19 cellular contexts compared by ENCODE assay signal in the genomic region with DNA sequence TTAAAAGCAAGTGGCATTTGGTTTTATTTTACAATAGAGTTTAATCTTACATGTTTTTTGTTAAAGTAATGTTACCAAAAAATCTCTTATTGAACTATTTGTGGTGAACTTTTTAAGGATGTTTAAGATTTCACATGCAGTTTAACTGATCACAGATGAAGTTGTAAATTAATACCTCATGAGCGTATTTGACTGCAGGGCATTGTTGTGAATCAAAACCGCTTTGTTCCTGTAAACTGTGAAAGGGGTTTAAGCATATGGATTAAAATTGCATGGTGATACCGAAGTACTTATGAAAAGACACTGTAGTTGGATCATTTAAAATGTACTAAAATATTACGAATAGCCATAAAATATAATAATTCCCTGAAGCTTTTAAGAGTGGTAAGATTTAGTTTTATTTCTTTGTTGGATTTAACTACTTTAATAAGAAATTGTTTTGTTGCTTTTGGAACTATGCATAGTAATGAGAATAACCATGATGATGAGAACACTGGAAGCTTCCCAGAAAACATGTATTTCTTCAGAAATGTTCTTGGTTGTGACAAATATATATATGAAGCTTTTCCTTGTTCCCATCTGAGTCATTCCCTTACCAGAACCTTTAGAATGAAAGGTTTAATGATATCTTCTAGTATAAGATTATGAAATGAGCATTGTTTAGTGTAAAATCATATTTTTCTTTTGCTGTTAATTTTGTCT.
DNase-seq lines count a peak whose midpoint lies in the region; ATAC-seq, FAIRE-seq and TF ChIP-seq lines count a peak whose summit lies in the region.
"Had no signal": no experiment of that assay in that cellular context is flagged by ENCODE, and none has a peak within 500 bp of the region (broad histone marks: within the 10 kb centered on the region; RNA-seq: fewer than 3 reads in every experiment).

No MANE protein-coding gene starts in this region.

- peak overlapping the region; percentile 28 for H3K4me3 Mint-ChIP-seq in MCF 10A (ENCODE audit: unreplicated experiment)
- H3K4me3 Mint-ChIP-seq: stimulated activated memory B cell treated with anti-CD40 and anti-IgM and Interleukin-4, amounts not matched to agents 10 μg/mL and 1 μg/mL and 100 μg/mL, for 72 hours had no signal

- ATAC-seq in GM18868 (IDR thresholded peaks at IDR 0.05; ENCODE audit: unreplicated experiment) (no peak), heart left ventricle (no peak), HepG2 (no peak)
- ATAC-seq: activated naive CD4-positive, alpha-beta T cell treated with anti-CD3 and anti-CD28 coated beads, Interleukin-2, amount 50 U/mL, for 72 hours; stimulated activated memory B cell treated with anti-CD40 and anti-IgM and Interleukin-4, amounts not matched to agents 10 μg/mL and 1 μg/mL and 100 μg/mL, for 72 hours had no signal

- H3K9ac ChIP-seq in adipocyte (ENCODE audit: low read length) (no peak overlapping the region), HepG2 (ENCODE audit: insufficient read depth, low read depth, low read length) (no peak overlapping the region)

- DNase-seq in MCF 10A (ENCODE audit: unreplicated experiment): peak; percentile 77
- no peak for DNase-seq in breast epithelium (ENCODE audit: low spot score in 2 of 2)
- DNase-seq in adipocyte (ENCODE audit: low read depth): peak; percentile 76
- DNase-seq in fibroblast of mammary gland (ENCODE audit: low read depth): peak; percentile 85
- no peak for DNase-seq in heart left ventricle
- DNase-seq in LoVo (ENCODE audit: low spot score): no peak
- no peak for DNase-seq in HepG2 (ENCODE audit: low spot score)
- DNase-seq: activated T-cell treated with anti-CD3 and anti-CD28 coated beads, Interleukin-2, amount 50 U/mL, for 1 hour; Caco-2; GF-D8; left lung; NCI-H1436; NCI-H446 treated with DMSO at 0.1 percent for 48 hours; tibial artery had no signal

- no peaks in the 10 kb centered on the region for H3K27me3 ChIP-seq in breast epithelium
- H3K27me3 ChIP-seq in adipocyte (replicated peaks; ENCODE audit: control insufficient read depth, insufficient read depth, low read length): no peaks in the 10 kb centered on the region
- H3K27me3 ChIP-seq in heart left ventricle: no peaks in the 10 kb centered on the region
- H3K27me3 ChIP-seq in HepG2 (ENCODE audit: control insufficient read depth in 1 of 2, insufficient read depth in 2 of 2, low read length in 2 of 2): no peaks in the 10 kb centered on the region
- H3K27me3 ChIP-seq: left lung, SJCRH30, tibial artery had no signal

- H3K4me3 ChIP-seq in breast epithelium (no peak overlapping the region), adipocyte (ENCODE audit: low read length) (no peak overlapping the region), fibroblast of mammary gland (ENCODE audit: control insufficient read depth, low read depth, low read length) (no peak overlapping the region), heart left ventricle (no peak overlapping the region), HepG2 (replicated peaks in 1 of 3; ENCODE audit: insufficient read depth in 1 of 3, low read depth in 2 of 3, low read length in 3 of 3) (no peak overlapping the region)
- H3K4me3 ChIP-seq: left lung, SJCRH30, tibial artery had no signal

- intact Hi-C loops in MCF 10A (cut with micrococcal nuclease): loop anchor here (5.0 kb wide), 1 partner anchor 545 kb away; the partner anchor contains the start of gene KAT6B
- intact Hi-C loops in breast epithelium (cut with DNase I; ENCODE audit: low total_unique reads): no loop called here
- intact Hi-C loops in heart left ventricle (cut with DNase I): no loop called here
- intact Hi-C loops in HepG2 (cut with micrococcal nuclease; ENCODE audit: unreplicated experiment): no loop called here

- WGBS in heart left ventricle, 4 donors: 78 to 98% (median 95%) methylated on average over 4 of the region's 4 CpGs
- WGBS in HepG2 (ENCODE audit: low lambda C conversion rate): 99% methylated on average over 4 of the region's 4 CpGs

- FAIRE-seq in HepG2 (lab: Jason Lieb, UNC): no peak
- FAIRE-seq: TTC549 had no signal

- no peak for TF ChIP-seq POLR2A in breast epithelium (IDR thresholded peaks at IDR 0.05)
- TF ChIP-seq POLR2A in heart left ventricle (IDR thresholded peaks at IDR 0.05): no peak
- TF ChIP-seq POLR2A in HepG2 (IDR thresholded peaks at IDR 0.05; ENCODE audit: insufficient read depth in 1 of 2, low read depth in 2 of 2, low read length in 2 of 2): no peak

- H4K20me1 ChIP-seq in HepG2 (ENCODE audit: insufficient read depth, low read length): no peaks in the 10 kb centered on the region

- no peak for TF ChIP-seq EP300 in HepG2 (IDR thresholded peaks at IDR 0.05; ENCODE audit: low read depth in 2 of 2, low read length in 2 of 2)
- no peak for TF ChIP-seq EP300 in HepG2 (CRISPR knock-in tag; IDR thresholded peaks at IDR 0.05; ENCODE audit: borderline replicate concordance)

- TF ChIP-seq CTCF in MCF 10A (IDR thresholded peaks at IDR 0.05; ENCODE audit: unreplicated experiment) (no peak), breast epithelium (IDR thresholded peaks at IDR 0.05) (no peak), fibroblast of mammary gland (conservative IDR thresholded peaks at IDR 0.05; ENCODE audit: control insufficient read depth, insufficient read depth, low read depth, low read length) (no peak), heart left ventricle (IDR thresholded peaks at IDR 0.05) (no peak), HepG2 (CRISPR knock-in tag; IDR thresholded peaks at IDR 0.05) (no peak)

- CTCF ChIA-PET in MCF 10A (lab: Yijun Ruan, JAX) (interaction anchor here (0.5 to 0.9 kb wide), 2 partner anchors 12 to 458 kb away, joined by 3 to 4 read pairs; no protein-coding TSS in a partner anchor), HepG2 (lab: Yijun Ruan, JAX; ENCODE audit: low intra/inter-chr PET ratio, low total read pairs) (no interaction called here)

- TF ChIP-seq RAD21 in HepG2 (CRISPR knock-in tag; IDR thresholded peaks at IDR 0.05): no peak

- H3K4me2 ChIP-seq in HepG2 (ENCODE audit: low read depth, low read length): no peak overlapping the region

- no peak overlapping the region for H2AFZ ChIP-seq in HepG2 (ENCODE audit: low read length)

- BruUV-seq in MCF 10A (replicated peaks; lab: Mats Ljungman, UMichigan) (no TSS peak), HepG2 (replicated peaks; lab: Mats Ljungman, UMichigan) (no TSS peak)

- no peaks in the 10 kb centered on the region for H3K36me3 ChIP-seq in breast epithelium
- peaks cover 5% of the 10 kb centered on the region for H3K36me3 ChIP-seq in adipocyte (ENCODE audit: control insufficient read depth, insufficient read depth, low read length, severe bottlenecking)
- no peaks in the 10 kb centered on the region for H3K36me3 ChIP-seq in heart left ventricle
- H3K36me3 ChIP-seq in HepG2 (replicated peaks in 1 of 2; ENCODE audit: control insufficient read depth in 1 of 2, insufficient read depth in 2 of 2, low read length in 2 of 2): no peaks in the 10 kb centered on the region; a peak in 1 of 5 replicates
- H3K36me3 ChIP-seq: left lung, tibial artery had no signal

- H3K9me3 ChIP-seq in breast epithelium: no peaks in the 10 kb centered on the region
- H3K9me3 ChIP-seq in adipocyte (ENCODE audit: control insufficient read depth, low read length): peaks cover 25% of the 10 kb centered on the region
- peaks cover 0 to 12% (median 4%) of the 10 kb centered on the region in 12 donors for H3K9me3 ChIP-seq in heart left ventricle
- H3K9me3 ChIP-seq in HepG2 (ENCODE audit: low read length): no peaks in the 10 kb centered on the region
- H3K9me3 ChIP-seq: Caco-2, tibial artery had no signal

- H3K79me2 ChIP-seq in HepG2 (ENCODE audit: insufficient read depth, low read length): peaks cover 8% of the 10 kb centered on the region

- H3K4me1 ChIP-seq in breast epithelium (no peaks in the 10 kb centered on the region), adipocyte (ENCODE audit: control insufficient read depth, insufficient read depth, low read length) (peaks cover 11% of the 10 kb centered on the region), heart left ventricle (no peaks in the 10 kb centered on the region), HepG2 (ENCODE audit: insufficient read depth, low read length) (peaks cover 7% of the 10 kb centered on the region; the same call in 1 of the 2 replicates)
- H3K4me1 ChIP-seq: left lung, SJCRH30, tibial artery had no signal

- POLR2A ChIA-PET in MCF 10A (lab: Yijun Ruan, JAX) (interaction anchor here (0.6 to 3.8 kb wide), 11 partner anchors 8 to 928 kb away, joined by 3 to 46 read pairs (median 3); partner anchors contain the start of gene VDAC2), HepG2 (lab: Yijun Ruan, JAX) (no interaction called here)

- in situ Hi-C loops in HepG2 (cut with HindIII; ENCODE audit: extremely low pct_ligation_motif_present, low pct_unique_long_range_greater_than_20kb): no loop called here

- H3K27ac ChIP-seq in breast epithelium: no peak overlapping the region
- H3K27ac ChIP-seq in heart left ventricle: no peak overlapping the region
- no peak overlapping the region for H3K27ac ChIP-seq in HepG2 (ENCODE audit: extremely low read length, insufficient read depth, low read length)
- H3K27ac ChIP-seq: left lung, SJCRH30, tibial artery had no signal

- no peaks in the 10 kb centered on the region for H3K27me3 Mint-ChIP-seq in MCF 10A (ENCODE audit: insufficient read depth, unreplicated experiment)
- H3K27me3 Mint-ChIP-seq: stimulated activated memory B cell treated with anti-CD40 and anti-IgM and Interleukin-4, amounts not matched to agents 10 μg/mL and 1 μg/mL and 100 μg/mL, for 72 hours had no signal

- peaks cover 12% of the 10 kb centered on the region for H3K9me3 Mint-ChIP-seq in MCF 10A (ENCODE audit: unreplicated experiment)

- peaks cover 28% of the 10 kb centered on the region for H3K4me1 Mint-ChIP-seq in MCF 10A (ENCODE audit: insufficient read depth, unreplicated experiment)

- peak overlapping the region; percentile 97 for H3K27ac Mint-ChIP-seq in MCF 10A (ENCODE audit: low read depth, unreplicated experiment)
- H3K27ac Mint-ChIP-seq: stimulated activated memory B cell treated with anti-CD40 and anti-IgM and Interleukin-4, amounts not matched to agents 10 μg/mL and 1 μg/mL and 100 μg/mL, for 72 hours had no signal

- peaks cover 5% of the 10 kb centered on the region for H3K36me3 Mint-ChIP-seq in MCF 10A (ENCODE audit: insufficient read depth, unreplicated experiment)

Comparison
In these comparisons a context has a peak if more than half of its experiments do, and no peak if none do; other contexts are left out.
1. DNase-seq: peak in MCF 10A (single experiment), adipocyte (single experiment) and fibroblast of mammary gland (single experiment); none in breast epithelium (0 of 2), heart left ventricle (0 of 5), LoVo (single experiment) and HepG2 (single experiment).